Comparison of ENCODE assay signal across 9 cellular contexts in genomic region chr7:69598081-69598486, GRCh38. TPM values are rescaled to one million over a fixed set of nuclear protein-coding genes. Genes with fewer than 3 reads are reported as not detected.
DNase-seq lines count a peak whose midpoint lies in the region; ATAC-seq and TF ChIP-seq lines count a peak whose summit lies in the region.
"Had no signal": no experiment of that assay in that cellular context is flagged by ENCODE, and none has a peak within 500 bp of the region (broad histone marks: within the 10 kb centered on the region; RNA-seq: fewer than 3 reads in every experiment).

TSS of gene AUTS2 (plus strand) at chr7:69598475. CDS start at chr7:69599654, 1,179 bp downstream.

- no peaks in the 10 kb centered on the region for H3K9me3 ChIP-seq in mesenchymal stem cell (ENCODE audit: control insufficient read depth, low read length)

- H4K91ac ChIP-seq in mesenchymal stem cell (ENCODE audit: low read length): peak within 1 kb of the TSS; percentile 70

- H2BK12ac ChIP-seq in mesenchymal stem cell (ENCODE audit: low read length in 2 of 2): peak within 1 kb of the TSS in 1 of 2 experiments; percentile 78

- H2BK120ac ChIP-seq in mesenchymal stem cell (ENCODE audit: low read depth, low read length): no peak within 1 kb of the TSS

- peak within 1 kb of the TSS; percentile 92 for H3K9ac ChIP-seq in mesenchymal stem cell (ENCODE audit: low read length)

- H3K4me1 ChIP-seq in mesenchymal stem cell (ENCODE audit: control insufficient read depth, insufficient read depth, low read depth, low read length): peaks cover 6% of the 10 kb centered on the region

- no peaks in the 10 kb centered on the region for H3K27me3 ChIP-seq in mesenchymal stem cell (ENCODE audit: control insufficient read depth in 1 of 2, insufficient read depth in 1 of 2, low read length in 2 of 2)

- no peak within 1 kb of the TSS for H2BK5ac ChIP-seq in mesenchymal stem cell (ENCODE audit: low read depth, low read length, poor library complexity, severe bottlenecking)

- peaks cover 11% of the 10 kb centered on the region for H3K27me3 Mint-ChIP-seq in endothelial cell (ENCODE audit: unreplicated experiment)

- no peak within 1 kb of the TSS for H3K27ac Mint-ChIP-seq in endothelial cell (ENCODE audit: unreplicated experiment)

- no peak for TF ChIP-seq CTCF in endothelial cell (IDR thresholded peaks at IDR 0.05; ENCODE audit: unreplicated experiment)

- peaks cover 16% of the 10 kb centered on the region for H3K79me1 ChIP-seq in mesenchymal stem cell (replicated peaks; ENCODE audit: low read length, poor library complexity, severe bottlenecking)

- no peaks in the 10 kb centered on the region for H3K36me3 ChIP-seq in mesenchymal stem cell (ENCODE audit: control insufficient read depth in 1 of 2, insufficient read depth in 2 of 2, low read depth in 1 of 2, low read length in 2 of 2)

- no peak within 1 kb of the TSS for H3K4ac ChIP-seq in mesenchymal stem cell (ENCODE audit: low read depth in 1 of 2, low read length in 2 of 2)

- H3K4me3 Mint-ChIP-seq in endothelial cell (ENCODE audit: unreplicated experiment): peak within 1 kb of the TSS; percentile 99

- H3K4me2 ChIP-seq in mesenchymal stem cell (ENCODE audit: low read length, poor library complexity, severe bottlenecking): peak within 1 kb of the TSS; percentile 94

- H3K27ac ChIP-seq in mesenchymal stem cell (ENCODE audit: low read length, poor library complexity, severe bottlenecking): peak within 1 kb of the TSS; percentile 58
- H3K27ac ChIP-seq: C4-2B had no signal

- peak; percentile 86 for DNase-seq in NCI-H2029 (lab: John Stamatoyannopoulos, UW)
- DNase-seq in NCI-H2029 treated with DMSO at 0.1 percent for 48 hours (lab: John Stamatoyannopoulos, UW): no peak
- DNase-seq in NCI-H2227 (lab: John Stamatoyannopoulos, UW; ENCODE audit: unreplicated experiment): peak; percentile 99
- DNase-seq in activated CD8-positive, alpha-beta memory T cell treated with anti-CD3 and anti-CD28 coated beads for 24 hours: peak; percentile 73
- DNase-seq in endothelial cell (ENCODE audit: low spot score): peak; percentile 97
- DNase-seq in mesenchymal stem cell: peak; percentile 77
- peak; percentile 46 for DNase-seq in stimulated activated CD8-positive, alpha-beta memory T cell treated with anti-CD3 and anti-CD28 coated beads, Interleukin-12 subunit alpha, Interleukin-12 subunit beta, amount 100 ng/mL, for 4 hours (ENCODE audit: low read depth)

- no peaks in the 10 kb centered on the region for H3K9me3 Mint-ChIP-seq in endothelial cell (ENCODE audit: unreplicated experiment)

- WGBS in mesenchymal stem cell: 0% methylated on average over 1 of the region's 63 CpGs

- H2BK15ac ChIP-seq in mesenchymal stem cell (ENCODE audit: low read depth, poor library complexity, severe bottlenecking): no peak within 1 kb of the TSS

- H3K23ac ChIP-seq in mesenchymal stem cell (ENCODE audit: low read length in 2 of 2): no peak within 1 kb of the TSS

- H4K8ac ChIP-seq in mesenchymal stem cell (ENCODE audit: low read length): peak within 1 kb of the TSS; percentile 61

- peak; percentile 58 for ATAC-seq in HG02981 (IDR thresholded peaks at IDR 0.05; ENCODE audit: unreplicated experiment)

- H2AK5ac ChIP-seq in mesenchymal stem cell (ENCODE audit: low read length, severe bottlenecking): no peak within 1 kb of the TSS

- H3K4me1 Mint-ChIP-seq in endothelial cell (ENCODE audit: unreplicated experiment): peaks cover 11% of the 10 kb centered on the region

- no peak within 1 kb of the TSS for H3K14ac ChIP-seq in mesenchymal stem cell (ENCODE audit: low read length in 2 of 2)

- H3K18ac ChIP-seq in mesenchymal stem cell (ENCODE audit: low read depth in 1 of 2, low read length in 2 of 2): peak within 1 kb of the TSS; percentile 4 to 85

- H3K36me3 Mint-ChIP-seq in endothelial cell (ENCODE audit: low read depth, unreplicated experiment): peaks cover 4% of the 10 kb centered on the region

- peak within 1 kb of the TSS; percentile 30 for H2AFZ ChIP-seq in mesenchymal stem cell (ENCODE audit: low read depth, low read length)

- peak within 1 kb of the TSS; percentile 91 to 93 for H3K4me3 ChIP-seq in mesenchymal stem cell (ENCODE audit: insufficient read depth in 1 of 2, low read depth in 1 of 2, low read length in 2 of 2)

RNA-seq across cellular contexts. Expression of gene AUTS2, which starts in this region (rescaled TPM):
- 103 TPM for total RNA-seq in endothelial cell (ENCODE audit: unreplicated experiment)
- 4.4 TPM for polyA plus RNA-seq in mesenchymal stem cell (2013, experiment 1 of 2)
- polyA plus RNA-seq in mesenchymal stem cell (2013, experiment 2 of 2): 3.9 TPM
